Comparison of ENCODE assay signal across 17 cellular contexts in the genomic region with DNA sequence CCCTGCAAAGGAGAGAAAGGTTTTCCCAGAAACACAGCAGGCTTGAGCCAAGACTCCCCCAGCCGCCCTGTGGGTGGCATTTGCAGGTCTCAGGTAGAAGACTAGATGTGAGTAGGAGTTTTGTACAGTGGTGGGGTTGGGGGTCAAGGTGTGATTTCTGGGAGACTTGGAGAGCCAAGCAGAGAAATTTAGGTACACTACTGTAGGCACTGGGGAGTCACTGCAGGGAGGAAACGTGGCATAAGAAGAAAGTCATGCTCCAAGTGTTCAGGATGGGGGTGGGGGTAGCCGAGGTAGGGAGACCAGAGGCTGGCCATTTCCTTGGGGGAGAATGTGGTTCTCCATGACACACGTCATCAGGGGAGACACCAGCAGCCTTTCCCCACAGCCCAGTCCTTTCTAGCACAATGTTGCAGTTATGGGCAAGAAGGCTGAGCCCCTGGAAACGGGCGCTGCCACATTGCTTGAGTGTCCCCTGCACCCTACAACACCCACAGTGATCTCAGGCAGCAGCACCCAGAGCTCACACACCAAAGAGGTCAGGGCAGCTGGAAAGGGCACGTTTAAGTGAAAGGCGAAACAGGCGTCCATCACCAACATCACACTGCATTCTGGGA.
"Had no signal": no experiment of that assay in that cellular context is flagged by ENCODE, and none has a peak within 500 bp of the region (broad histone marks: within the 10 kb centered on the region; RNA-seq: fewer than 3 reads in every experiment).

No MANE protein-coding gene starts in this region.

- H3K4me3 Mint-ChIP-seq: activated naive CD8-positive, alpha-beta T cell; brain; dendritic cell treated with granulocyte-macrophage colony-stimulating factor and Interleukin-4, amounts not matched to agents 40 ng/mL and 50 ng/mL, for 4 days; naive thymus-derived CD4-positive, alpha-beta T cell; T-helper 2 cell treated with Interferon-gamma antibody and Interleukin-4, amounts not matched to agents 5 μg/mL and 100 μg/mL, for 36 hours had no signal

- H3K27ac Mint-ChIP-seq: activated naive CD8-positive, alpha-beta T cell; dendritic cell treated with granulocyte-macrophage colony-stimulating factor and Interleukin-4, amounts not matched to agents 40 ng/mL and 50 ng/mL, for 4 days; naive thymus-derived CD4-positive, alpha-beta T cell; T-helper 2 cell treated with Interferon-gamma antibody and Interleukin-4, amounts not matched to agents 5 μg/mL and 100 μg/mL, for 36 hours had no signal

- DNase-seq: activated CD4-positive, alpha-beta T cell treated with anti-CD3 and anti-CD28 coated beads, Interleukin-2, amount 50 U/mL, for 1 hour; activated CD4-positive, CD25-positive, alpha-beta regulatory T cell; activated effector memory CD4-positive, alpha-beta T cell treated with anti-CD3 and anti-CD28 coated beads, Interleukin-2, amount 50 U/mL, for 16 hours; activated T-cell treated with anti-CD3 and anti-CD28 coated beads, Interleukin-2, amount 50 U/mL, for 1 hour; cerebellar nuclear complex; left colon; mammary epithelial cell; posterior cingulate gyrus; stimulated activated CD4-positive, alpha-beta T cell treated with anti-CD3 and anti-CD28 coated beads, Interleukin-15, amount 100 ng/mL, for 24 hours; stimulated activated CD4-positive, alpha-beta T cell treated with anti-CD3 and anti-CD28 coated beads, Interleukin-4, amount 100 ng/mL, for 1 hour; stimulated activated naive CD4-positive, alpha-beta T cell; tibial artery had no signal

- H3K36me3 Mint-ChIP-seq: activated naive CD8-positive, alpha-beta T cell; brain; naive thymus-derived CD4-positive, alpha-beta T cell had no signal

- H3K9me3 Mint-ChIP-seq: brain; dendritic cell treated with granulocyte-macrophage colony-stimulating factor and Interleukin-4, amounts not matched to agents 40 ng/mL and 50 ng/mL, for 4 days; naive thymus-derived CD4-positive, alpha-beta T cell; T-helper 2 cell treated with Interferon-gamma antibody and Interleukin-4, amounts not matched to agents 5 μg/mL and 100 μg/mL, for 36 hours had no signal

- ATAC-seq: left colon; naive thymus-derived CD4-positive, alpha-beta T cell had no signal
